In genomic region chr20:63306673-63307537, GRCh38 we compare ENCODE assay signal across 35 cellular contexts. TPM values are rescaled to one million over a fixed set of nuclear protein-coding genes. Genes with fewer than 3 reads are reported as not detected.
"Had no signal": no experiment of that assay in that cellular context is flagged by ENCODE, and none has a peak within 500 bp of the region (broad histone marks: within the 10 kb centered on the region; RNA-seq: fewer than 3 reads in every experiment).

No MANE protein-coding gene starts in this region.

- ATAC-seq: activated CD4-positive, CD25-positive, alpha-beta regulatory T cell treated with anti-CD3 and anti-CD28 coated beads, Interleukin-2, amount 50 U/mL, for 24 hours; activated CD8-positive, alpha-beta T cell treated with anti-CD3 and anti-CD28 coated beads for 36 hours; activated T-cell treated with anti-CD3 and anti-CD28 coated beads, Interleukin-2, amount 50 U/mL, for 4 hours; activated T-helper 17 cell treated with anti-CD3 and anti-CD28 coated beads, Interleukin-2, amount 50 U/mL, for 72 hours; body of pancreas; gastroesophageal sphincter; T-helper 17 cell had no signal

- H3K9me3 ChIP-seq: body of pancreas, colonic mucosa had no signal

- H3K4me3 ChIP-seq: body of pancreas, colonic mucosa, esophagus squamous epithelium, gastroesophageal sphincter had no signal

- H3K27ac ChIP-seq: body of pancreas, colonic mucosa, epithelial cell of prostate, esophagus squamous epithelium, gastroesophageal sphincter, WERI-Rb-1 had no signal

- H3K4me1 ChIP-seq: body of pancreas, colonic mucosa had no signal

- DNase-seq: activated B cell treated with CpG ODN at 0.5 μM for 24 hours; activated CD4-positive, alpha-beta T cell treated with anti-CD3 and anti-CD28 coated beads for 48 hours; activated CD4-positive, alpha-beta T cell treated with anti-CD3 and anti-CD28 coated beads, Interleukin-2, amount 50 U/mL, for 1 hour; activated CD4-positive, alpha-beta T cell treated with anti-CD3 and anti-CD28 coated beads, Interleukin-2, amount 50 U/mL, for 48 hours; activated CD8-positive, alpha-beta memory T cell treated with anti-CD3 and anti-CD28 coated beads for 24 hours; activated CD8-positive, alpha-beta T cell treated with anti-CD3 and anti-CD28 coated beads for 36 hours; activated effector memory CD4-positive, alpha-beta T cell treated with Interleukin-2 at 50 U/mL for 16 hours; activated gamma-delta T cell treated with Interleukin-2 at 50 U/mL for 16 hours; activated naive CD4-positive, alpha-beta T cell treated with anti-CD3 and anti-CD28 coated beads, Interleukin-2, amount 50 U/mL, for 16 hours; activated naive CD4-positive, alpha-beta T cell treated with Interleukin-2 at 50 U/mL for 16 hours; activated T-cell treated with anti-CD3 and anti-CD28 coated beads, Interleukin-2, amount 50 U/mL, for 4 hours; amygdala; aorta; body of pancreas; central memory CD4-positive, alpha-beta T cell; cerebellar nuclear complex; colonic mucosa; effector CD8-positive, alpha-beta T cell; esophagus squamous epithelium; foreskin melanocyte; T-helper 1 cell; T-helper 17 cell; T1000; WERI-Rb-1 had no signal

- H3K36me3 ChIP-seq: colonic mucosa, esophagus squamous epithelium, gastroesophageal sphincter, WERI-Rb-1 had no signal

RNA-seq across cellular contexts. Expression of gene COL20A1, which starts 13.9 kb away (rescaled TPM):
- total RNA-seq: activated B cell treated with CpG ODN at 0.5 μM for 24 hours; activated T-cell treated with anti-CD3 and anti-CD28 coated beads, Interleukin-2, amount 50 U/mL, for 4 hours; body of pancreas; colonic mucosa; dermis microvascular lymphatic vessel endothelial cell; endothelial cell of umbilical vein; esophagus squamous epithelium; fibroblast of lung; gastroesophageal sphincter; glomerular endothelial cell had no signal
- polyA plus RNA-seq: adipose tissue, endothelial cell of umbilical vein, esophagus, fibroblast of lung had no signal

RNA-seq across cellular contexts. Expression of gene NKAIN4, which starts 52.6 kb away (rescaled TPM):
- total RNA-seq: activated B cell treated with CpG ODN at 0.5 μM for 24 hours; activated CD8-positive, alpha-beta T cell treated with anti-CD3 and anti-CD28 coated beads for 36 hours; activated T-cell treated with anti-CD3 and anti-CD28 coated beads, Interleukin-2, amount 50 U/mL, for 4 hours; activated T-helper 17 cell treated with anti-CD3 and anti-CD28 coated beads, Interleukin-2, amount 50 U/mL, for 72 hours; aorta; body of pancreas; dermis microvascular lymphatic vessel endothelial cell; endothelial cell of umbilical vein; esophagus squamous epithelium; fibroblast of lung; fibroblast of villous mesenchyme; T-helper 17 cell had no signal
- polyA plus RNA-seq: aorta, esophagus, fibroblast of lung had no signal

RNA-seq across cellular contexts. Expression of gene CHRNA4, which starts 54.2 kb away (rescaled TPM):
- total RNA-seq: activated B cell treated with CpG ODN at 0.5 μM for 24 hours; activated CD8-positive, alpha-beta T cell treated with anti-CD3 and anti-CD28 coated beads for 36 hours; activated T-cell treated with anti-CD3 and anti-CD28 coated beads, Interleukin-2, amount 50 U/mL, for 4 hours; activated T-helper 17 cell treated with anti-CD3 and anti-CD28 coated beads, Interleukin-2, amount 50 U/mL, for 72 hours; aorta; body of pancreas; endothelial cell of umbilical vein; esophagus squamous epithelium; fibroblast of lung; fibroblast of villous mesenchyme; gastroesophageal sphincter; glomerular endothelial cell; T-helper 17 cell had no signal
- polyA plus RNA-seq: adipose tissue, aorta, endothelial cell of umbilical vein, fibroblast of lung had no signal
